In the genomic region with DNA sequence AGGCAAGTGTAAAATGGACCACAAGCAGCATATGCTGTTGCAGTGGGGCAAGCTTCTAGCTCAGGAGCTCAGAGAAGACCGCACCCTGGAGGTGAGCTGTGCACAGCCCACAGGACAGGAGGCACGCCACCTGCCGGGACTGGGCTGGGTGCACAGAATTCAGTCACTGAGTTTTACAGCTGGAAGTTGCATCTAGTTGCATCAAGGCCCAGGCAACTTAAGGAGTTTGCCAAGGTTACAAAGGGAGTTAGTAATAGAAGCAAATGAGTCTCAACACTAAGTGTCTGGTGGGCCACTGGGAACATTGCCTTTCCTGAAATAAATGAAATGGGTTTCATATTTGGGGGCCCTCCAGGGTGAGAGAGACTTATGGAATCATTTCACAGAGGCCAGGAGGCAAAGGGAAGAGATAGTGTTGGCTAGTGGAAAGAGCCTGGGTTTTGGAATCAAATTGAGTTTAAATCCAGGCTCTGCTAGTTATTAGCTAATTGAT, we compare ENCODE assay signal across 8 cellular contexts. TPM values are rescaled to one million over a fixed set of nuclear protein-coding genes. Genes with fewer than 3 reads are reported as not detected.
A peak's percentile ranks its signal among the peaks of the same experiment; 100 is the strongest.
DNase-seq lines count a peak whose midpoint lies in the region; ATAC-seq, FAIRE-seq and TF ChIP-seq lines count a peak whose summit lies in the region.

No MANE protein-coding gene starts in this region.

- H3K36me3 ChIP-seq in SJSA1, result no peaks in the 10 kb centered on the region

- H3K4me1 ChIP-seq in A549, result peaks cover 62% of the 10 kb centered on the region
- H3K4me1 ChIP-seq in SJSA1 (replicated peaks), result peaks cover 35% of the 10 kb centered on the region

- peak; percentile 76 for TF ChIP-seq CTCF in A549 (IDR thresholded peaks at IDR 0.05)

- no peaks in the 10 kb centered on the region for H3K9me3 ChIP-seq in A549
- H3K9me3 ChIP-seq in SJSA1 (replicated peaks), result no peaks in the 10 kb centered on the region

- TF ChIP-seq RAD21 in A549 (conservative IDR thresholded peaks at IDR 0.05 in 1 of 2, IDR thresholded peaks at IDR 0.05 in 1 of 2), result peak; percentile 66 to 67

- H3K27me3 ChIP-seq in SJSA1 (replicated peaks), result no peaks in the 10 kb centered on the region

- DNase-seq in A549 (ENCODE audit: low read depth in 1 of 2, low spot score in 1 of 2) (peak; percentile 73 to 86), SJSA1 (ENCODE audit: low read depth in 1 of 2, low spot score in 2 of 2) (no peak), germinal center (ENCODE audit: low spot score) (peak; percentile 43), substantia nigra (lab: John Stamatoyannopoulos, UW) (no peak), NCI-H2196 (lab: John Stamatoyannopoulos, UW; ENCODE audit: unreplicated experiment) (no peak), AG20443 (ENCODE audit: low spot score) (no peak)

- peak overlapping the region; percentile 90 to 94 for H3K27ac ChIP-seq in A549
- H3K27ac ChIP-seq in SJSA1, result peak overlapping the region; percentile 72; the same call in 1 of the 2 replicates
- no peak overlapping the region for H3K27ac ChIP-seq in substantia nigra (ENCODE audit: low read depth, low read length, poor library complexity, severe bottlenecking)

- no peak for TF ChIP-seq EP300 in A549 (IDR thresholded peaks at IDR 0.05)

- no peak for TF ChIP-seq POLR2A in A549 (IDR thresholded peaks at IDR 0.05; ENCODE audit: low read length)

- WGBS in A549 (ENCODE audit: missing lambda C conversion rate), result 8% methylated on average over 3 of the region's 3 CpGs

- FAIRE-seq in A549 (lab: Jason Lieb, UNC), result no peak

- CTCF ChIA-PET in A549 (lab: Yijun Ruan, JAX), result interaction anchor here (0.6 to 32.2 kb wide), 18 partner anchors 9 to 290 kb away, joined by 3 to 976 read pairs (median 4); partner anchors contain the start of genes TIMP4 and TSEN2

- H3K4me3 ChIP-seq in A549 (no peak overlapping the region), SJSA1 (no peak overlapping the region)

- ATAC-seq in A549 (peak; percentile 92 to 94), GM18520 (IDR thresholded peaks at IDR 0.05; ENCODE audit: unreplicated experiment) (peak; percentile 35), HG02981 (IDR thresholded peaks at IDR 0.05; ENCODE audit: unreplicated experiment) (peak; percentile 51)

- peak overlapping the region; percentile 80 for H3K4me2 ChIP-seq in A549

- POLR2A ChIA-PET in A549 (lab: Yijun Ruan, JAX), result interaction anchor here (0.6 to 1.3 kb wide), 3 partner anchors 19 to 91 kb away, joined by 3 to 5 read pairs (median 3); partner anchors contain the start of gene TIMP4

TF ChIP-seq in A549, 52 proteins besides CTCF, POLR2A, EP300 and RAD21:
- TF ChIP-seq CEBPB (IDR thresholded peaks at IDR 0.05) (peak in 1 of 2 experiments; percentile 20; a peak in 1 of 4 replicates), MAX (IDR thresholded peaks at IDR 0.05) (peak; percentile 54; the same call in 1 of the 2 replicates), FOSB (CRISPR knock-in tag; IDR thresholded peaks at IDR 0.05) (no peak), JUN (IDR thresholded peaks at IDR 0.05) (peak; percentile 39 to 58; a peak in 1 of 5 replicates), SMC3 (IDR thresholded peaks at IDR 0.05) (peak; percentile 73)
TF ChIP-seq in A549: peak in this region for 4.

RNA-seq across cellular contexts. Expression of gene TIMP4, which starts 36.0 kb away (rescaled TPM):
- 16.0 and 21.2 TPM in 2 replicates for polyA plus RNA-seq in A549 (2011; rRNA removed)
- 6.5 and 8.5 TPM in 2 replicates for polyA plus RNA-seq in A549 (2012; cell fraction: cytosol; rRNA removed)
- 4.6 and 6.0 TPM in 2 replicates for polyA plus RNA-seq in A549 (2012; cell fraction: nucleus; rRNA removed)
- 13.1 to 18.5 TPM (median 15.7 TPM) in 3 replicates for polyA plus RNA-seq in A549 (2017; fragmentation: RNase III; extraction: RNeasy Plus Mini Kit Qiagen cat#74134 plus additional on column Dnase treatment)
- 27.4 and 28.2 TPM in 2 replicates for polyA minus RNA-seq in A549 (2011; rRNA and poly(A)+ RNA removed)
- 0.08 TPM in 1 of 2 replicates, not detected in the other for total RNA-seq in SJSA1 (2014; rRNA removed; shearing (Covaris generic))

Comparison
In these comparisons a context has a peak if more than half of its experiments do, and no peak if none do; other contexts are left out.
1. ATAC-seq: peak in every context shown above with its lines; median percentile 93 in A549; 51 in HG02981; 35 in GM18520.
2. DNase-seq: peak in A549 (2 of 2) and germinal center (single experiment); none in SJSA1 (0 of 2), substantia nigra (0 of 49), NCI-H2196 (single experiment) and AG20443 (single experiment).